In genomic region chr22:45537734-45538181, GRCh38 we compare ENCODE assay signal across 11 cellular contexts. TPM values are rescaled to one million over a fixed set of nuclear protein-coding genes. Genes with fewer than 3 reads are reported as not detected.
A peak's percentile ranks its signal among the peaks of the same experiment; 100 is the strongest.
DNase-seq lines count a peak whose midpoint lies in the region; ATAC-seq and TF ChIP-seq lines count a peak whose summit lies in the region.
"Had no signal": no experiment of that assay in that cellular context is flagged by ENCODE, and none has a peak within 500 bp of the region (broad histone marks: within the 10 kb centered on the region; RNA-seq: fewer than 3 reads in every experiment).

No MANE protein-coding gene starts in this region.

- H3K9me3 ChIP-seq in AG04450 (ENCODE audit: control insufficient read depth, insufficient read depth, low read length) (no peaks in the 10 kb centered on the region; the same call in 1 of the 2 replicates), muscle layer of duodenum (ENCODE audit: control insufficient read depth in 1 of 2, low read length in 2 of 2) (no peaks in the 10 kb centered on the region)

- H3K27ac ChIP-seq in AG04450 (ENCODE audit: low read depth, low read length) (peak overlapping the region; percentile 61), muscle layer of duodenum (ENCODE audit: low read length) (peak overlapping the region; percentile 21)

- no peak overlapping the region for H3K4me3 Mint-ChIP-seq in activated CD4-positive, alpha-beta memory T cell treated with anti-CD3 and anti-CD28 coated beads, Interleukin-2, amount 10 ng/mL, durations not matched to agents 7 days and 5 days
- H3K4me3 Mint-ChIP-seq: immature natural killer cell had no signal

- DNase-seq in AG04450 (ENCODE audit: low read depth, low spot score), result peak; percentile 59
- DNase-seq in NCI-H1417 treated with DMSO at 0.1 percent for 48 hours (lab: John Stamatoyannopoulos, UW), result peak; percentile 7
- peak; percentile 4 to 7 for DNase-seq in cerebellar nuclear complex (lab: John Stamatoyannopoulos, UW)
- no peak for DNase-seq in activated CD4-positive, alpha-beta memory T cell treated with anti-CD3 and anti-CD28 coated beads, Interleukin-2, amount 10 ng/mL, durations not matched to agents 7 days and 5 days
- DNase-seq in activated CD4-positive, alpha-beta T cell treated with anti-CD3 and anti-CD28 coated beads for 48 hours, result no peak
- no peak for DNase-seq in iPS-NIHi7 (ENCODE audit: extremely low spot score)
- DNase-seq: activated CD4-positive, alpha-beta T cell treated with anti-CD3 and anti-CD28 coated beads for 4 hours; Calu3; immature natural killer cell had no signal

- CTCF ChIA-PET in AG04450 (lab: Charles Lee), result interaction anchor here (0.7 to 2.9 kb wide), 3 partner anchors 11 to 80 kb away, joined by 3 to 13 read pairs (median 8); no protein-coding TSS in a partner anchor
- CTCF ChIA-PET in activated CD4-positive, alpha-beta memory T cell treated with anti-CD3 and anti-CD28 coated beads, Interleukin-2, amount 10 ng/mL, durations not matched to agents 7 days and 5 days (lab: Charles Lee), result no interaction called here

- no peaks in the 10 kb centered on the region for H3K4me1 Mint-ChIP-seq in activated CD4-positive, alpha-beta memory T cell treated with anti-CD3 and anti-CD28 coated beads, Interleukin-2, amount 10 ng/mL, durations not matched to agents 7 days and 5 days
- H3K4me1 Mint-ChIP-seq: immature natural killer cell had no signal

- peaks cover 3% of the 10 kb centered on the region for H3K27me3 Mint-ChIP-seq in activated CD4-positive, alpha-beta memory T cell treated with anti-CD3 and anti-CD28 coated beads, Interleukin-2, amount 10 ng/mL, durations not matched to agents 7 days and 5 days

- H3K36me3 Mint-ChIP-seq in activated CD4-positive, alpha-beta memory T cell treated with anti-CD3 and anti-CD28 coated beads, Interleukin-2, amount 10 ng/mL, durations not matched to agents 7 days and 5 days (ENCODE audit: low read depth), result no peaks in the 10 kb centered on the region
- H3K36me3 Mint-ChIP-seq: immature natural killer cell had no signal

- no peak for TF ChIP-seq CTCF in AG04450 (IDR thresholded peaks at IDR 0.05; ENCODE audit: low read depth, low read length)

- POLR2A ChIA-PET in AG04450 (lab: Yijun Ruan, JAX), result interaction anchor here (1.0 to 1.6 kb wide), 3 partner anchors 21 to 40 kb away, joined by 3 to 5 read pairs (median 3); no protein-coding TSS in a partner anchor
- POLR2A ChIA-PET in activated CD4-positive, alpha-beta memory T cell treated with anti-CD3 and anti-CD28 coated beads, Interleukin-2, amount 10 ng/mL, durations not matched to agents 7 days and 5 days (lab: Charles Lee), result no interaction called here

- H3K4me3 ChIP-seq in AG04450 (ENCODE audit: low read depth, low read length), result no peak overlapping the region
- peak overlapping the region in 1 of 2 donors; percentile 24 for H3K4me3 ChIP-seq in muscle layer of duodenum (ENCODE audit: low read depth in 1 of 2, low read length in 2 of 2)

- no peaks in the 10 kb centered on the region for H3K36me3 ChIP-seq in muscle layer of duodenum (ENCODE audit: control insufficient read depth in 1 of 2, insufficient read depth in 2 of 2, low read length in 2 of 2)

- H3K27ac Mint-ChIP-seq in activated CD4-positive, alpha-beta memory T cell treated with anti-CD3 and anti-CD28 coated beads, Interleukin-2, amount 10 ng/mL, durations not matched to agents 7 days and 5 days, result no peak overlapping the region

- peaks cover 0 to 35% of the 10 kb centered on the region in 2 donors for H3K4me1 ChIP-seq in muscle layer of duodenum (ENCODE audit: control insufficient read depth in 1 of 2, insufficient read depth in 2 of 2, low read length in 2 of 2)

- no peaks in the 10 kb centered on the region for H3K27me3 ChIP-seq in AG04450 (ENCODE audit: control insufficient read depth, insufficient read depth, low read length)
- H3K27me3 ChIP-seq in muscle layer of duodenum (ENCODE audit: low read depth, low read length), result no peaks in the 10 kb centered on the region

- ATAC-seq in GM21423 (IDR thresholded peaks at IDR 0.05; ENCODE audit: unreplicated experiment), result no peak

- H3K9me3 Mint-ChIP-seq in activated CD4-positive, alpha-beta memory T cell treated with anti-CD3 and anti-CD28 coated beads, Interleukin-2, amount 10 ng/mL, durations not matched to agents 7 days and 5 days, result no peaks in the 10 kb centered on the region
- H3K9me3 Mint-ChIP-seq: immature natural killer cell had no signal

RNA-seq across cellular contexts. Expression of gene FBLN1, which starts 35.1 kb away (rescaled TPM):
- polyA plus RNA-seq in AG04450 (2011; rRNA removed), result 241 and 314 TPM in 2 replicates
- polyA minus RNA-seq in AG04450 (2011; rRNA and poly(A)+ RNA removed), result 112 and 137 TPM in 2 replicates
- total RNA-seq in activated CD4-positive, alpha-beta memory T cell treated with anti-CD3 and anti-CD28 coated beads, Interleukin-2, amount 10 ng/mL, durations not matched to agents 7 days and 5 days, result not detected
- polyA plus RNA-seq: immature natural killer cell had no signal

Comparison
In these comparisons a context has a peak if more than half of its experiments do, and no peak if none do; other contexts are left out.
1. DNase-seq: peak in AG04450 (single experiment), NCI-H1417 treated with DMSO at 0.1 percent for 48 hours (single experiment) and cerebellar nuclear complex (2 of 2); none in activated CD4-positive, alpha-beta memory T cell treated with anti-CD3 and anti-CD28 coated beads, Interleukin-2, amount 10 ng/mL, durations not matched to agents 7 days and 5 days (single experiment), activated CD4-positive, alpha-beta T cell treated with anti-CD3 and anti-CD28 coated beads for 48 hours (single experiment) and iPS-NIHi7 (single experiment).